Comparison of ENCODE assay signal across 21 cellular contexts in genomic region chr16:68197250-68197649, GRCh38. TPM values are rescaled to one million over a fixed set of nuclear protein-coding genes. Genes with fewer than 3 reads are reported as not detected.
DNase-seq lines count a peak whose midpoint lies in the region; ATAC-seq and TF ChIP-seq lines count a peak whose summit lies in the region.
"Had no signal": no experiment of that assay in that cellular context is flagged by ENCODE, and none has a peak within 500 bp of the region (broad histone marks: within the 10 kb centered on the region; RNA-seq: fewer than 3 reads in every experiment).

No MANE protein-coding gene starts in this region.

- H4K20me1 ChIP-seq in osteoblast (ENCODE audit: insufficient read depth, low read length), result peaks cover 2% of the 10 kb centered on the region
- no peaks in the 10 kb centered on the region for H4K20me1 ChIP-seq in OCI-LY7 (ENCODE audit: insufficient read depth, low read length)

- H3K4me3 ChIP-seq in epithelial cell of proximal tubule (ENCODE audit: low read depth, low read length) (no peak overlapping the region), osteoblast (ENCODE audit: insufficient read depth, low read length) (no peak overlapping the region), OCI-LY7 (ENCODE audit: low read depth, low read length, poor library complexity, severe bottlenecking) (no peak overlapping the region)
- H3K4me3 ChIP-seq: SJCRH30, stomach, upper lobe of left lung had no signal

- H2AFZ ChIP-seq in osteoblast (ENCODE audit: low read length) (no peak overlapping the region), OCI-LY7 (ENCODE audit: low read length) (no peak overlapping the region)

- BruUV-seq in OCI-LY7 (replicated peaks; lab: Mats Ljungman, UMichigan), result no TSS peak

- no peak for ATAC-seq in CD4-positive, alpha-beta T cell (ENCODE audit: poor library complexity)
- no peak for ATAC-seq in HG02973 (IDR thresholded peaks at IDR 0.05; ENCODE audit: unreplicated experiment)
- ATAC-seq: PC-3 had no signal

- DNase-seq in ELR (ENCODE audit: low read depth) (peak; percentile 54), M059J (ENCODE audit: low read depth) (peak; percentile 16), epithelial cell of proximal tubule (ENCODE audit: low read depth) (peak; percentile 53), osteoblast (ENCODE audit: insufficient read length, low spot score, missing footprints) (no peak), OCI-LY7 (ENCODE audit: low spot score) (no peak), NCI-H146 treated with DMSO at 0.1 percent for 48 hours (lab: John Stamatoyannopoulos, UW; ENCODE audit: unreplicated experiment) (no peak)
- no peak for DNase-seq in CD4-positive, alpha-beta T cell
- DNase-seq: activated CD4-positive, alpha-beta T cell treated with anti-CD3 and anti-CD28 coated beads, Interleukin-2, amount 10 ng/mL, durations not matched to agents 7 days and 5 days; activated effector memory CD4-positive, alpha-beta T cell treated with anti-CD3 and anti-CD28 coated beads, Interleukin-2, amount 50 U/mL, for 16 hours; amniotic stem cell; central memory CD4-positive, alpha-beta T cell; glutamatergic neuron; NCI-H1694; NCI-H774; PC-3; SJCRH30; stimulated activated CD4-positive, alpha-beta T cell treated with anti-CD3 and anti-CD28 coated beads, Interleukin-12 subunit alpha, Interleukin-12 subunit beta, amount 100 ng/mL, for 4 hours; stomach; upper lobe of left lung had no signal

- no peak overlapping the region for H3K27ac Mint-ChIP-seq in CD4-positive, alpha-beta T cell
- H3K27ac Mint-ChIP-seq: activated CD4-positive, alpha-beta T cell treated with anti-CD3 and anti-CD28 coated beads, Interleukin-2, amount 10 ng/mL, durations not matched to agents 7 days and 5 days had no signal

- H3K4me2 ChIP-seq in osteoblast (ENCODE audit: insufficient read depth, low read length) (no peak overlapping the region), OCI-LY7 (ENCODE audit: low read length) (no peak overlapping the region)

- intact Hi-C loops in CD4-positive, alpha-beta T cell (cut with DNase I, micrococcal nuclease), result no loop called here
- intact Hi-C loops in OCI-LY7 (cut with micrococcal nuclease; ENCODE audit: unreplicated experiment), result no loop called here

- H3K9me2 ChIP-seq in OCI-LY7 (ENCODE audit: insufficient read depth, low read length), result no peaks in the 10 kb centered on the region

- no peaks in the 10 kb centered on the region for H3K27me3 Mint-ChIP-seq in CD4-positive, alpha-beta T cell
- H3K27me3 Mint-ChIP-seq: activated CD4-positive, alpha-beta T cell treated with anti-CD3 and anti-CD28 coated beads, Interleukin-2, amount 10 ng/mL, durations not matched to agents 7 days and 5 days had no signal

- H3K36me3 Mint-ChIP-seq in CD4-positive, alpha-beta T cell (ENCODE audit: low read depth), result peaks cover 51% of the 10 kb centered on the region

- H3K79me2 ChIP-seq in osteoblast (ENCODE audit: insufficient read depth, low read length), result no peaks in the 10 kb centered on the region
- no peaks in the 10 kb centered on the region for H3K79me2 ChIP-seq in OCI-LY7 (ENCODE audit: insufficient read depth, low read depth, low read length)

- H3K9me3 ChIP-seq in osteoblast (ENCODE audit: low read depth, low read length) (no peaks in the 10 kb centered on the region), OCI-LY7 (ENCODE audit: low read length) (no peaks in the 10 kb centered on the region)
- H3K9me3 ChIP-seq in CD4-positive, alpha-beta T cell (ENCODE audit: control insufficient read depth, low read length), result no peaks in the 10 kb centered on the region
- H3K9me3 ChIP-seq: SJCRH30, stomach, upper lobe of left lung had no signal

- H3K4me1 Mint-ChIP-seq in CD4-positive, alpha-beta T cell (ENCODE audit: low read depth), result peaks cover 22% of the 10 kb centered on the region

- H3K9me3 Mint-ChIP-seq in CD4-positive, alpha-beta T cell, result no peaks in the 10 kb centered on the region
- H3K9me3 Mint-ChIP-seq: activated CD4-positive, alpha-beta T cell treated with anti-CD3 and anti-CD28 coated beads, Interleukin-2, amount 10 ng/mL, durations not matched to agents 7 days and 5 days had no signal

- CTCF ChIA-PET in CD4-positive, alpha-beta T cell (lab: Charles Lee), result interaction anchor here (0.7 kb wide), 1 partner anchor 104 kb away, joined by 3 read pairs; no protein-coding TSS in a partner anchor
- CTCF ChIA-PET in OCI-LY7 (lab: Charles Lee; ENCODE audit: unreplicated experiment), result no interaction called here

- POLR2A ChIA-PET in CD4-positive, alpha-beta T cell (lab: Charles Lee), result no interaction called here
- POLR2A ChIA-PET in OCI-LY7 (lab: Charles Lee), result no interaction called here

- H3K4me3 Mint-ChIP-seq in CD4-positive, alpha-beta T cell, result no peak overlapping the region
- H3K4me3 Mint-ChIP-seq: activated CD4-positive, alpha-beta T cell treated with anti-CD3 and anti-CD28 coated beads, Interleukin-2, amount 10 ng/mL, durations not matched to agents 7 days and 5 days had no signal

- TF ChIP-seq CTCF in epithelial cell of proximal tubule (conservative IDR thresholded peaks at IDR 0.05; ENCODE audit: low read depth, low read length) (no peak), osteoblast (IDR thresholded peaks at IDR 0.05; ENCODE audit: extremely low read depth, low read depth, low read length) (no peak), OCI-LY7 (conservative IDR thresholded peaks at IDR 0.05; ENCODE audit: low read length) (no peak)
- TF ChIP-seq CTCF in CD4-positive, alpha-beta T cell (IDR thresholded peaks at IDR 0.05), result no peak

- H3K27ac ChIP-seq in osteoblast (ENCODE audit: low read depth, low read length) (peak overlapping the region; percentile 48), OCI-LY7 (ENCODE audit: low read depth, low read length, poor library complexity, severe bottlenecking) (no peak overlapping the region)
- H3K27ac ChIP-seq in CD4-positive, alpha-beta T cell (ENCODE audit: low read depth, low read length), result no peak overlapping the region
- H3K27ac ChIP-seq: SJCRH30, stomach, upper lobe of left lung had no signal

- peaks cover 13% of the 10 kb centered on the region for H3K4me1 ChIP-seq in osteoblast (ENCODE audit: insufficient read depth, low read length)
- H3K4me1 ChIP-seq in OCI-LY7 (ENCODE audit: insufficient read depth, low read length, poor library complexity, severe bottlenecking), result no peaks in the 10 kb centered on the region
- H3K4me1 ChIP-seq: SJCRH30, upper lobe of left lung had no signal

- H3K36me3 ChIP-seq in osteoblast (ENCODE audit: insufficient read depth, low read length) (peaks cover 2% of the 10 kb centered on the region), OCI-LY7 (ENCODE audit: insufficient read depth, low read length) (peaks cover 36% of the 10 kb centered on the region)

- no peaks in the 10 kb centered on the region for H3K27me3 ChIP-seq in osteoblast (ENCODE audit: insufficient read depth, low read length)
- H3K27me3 ChIP-seq in CD4-positive, alpha-beta T cell (ENCODE audit: control insufficient read depth, insufficient read depth, low read length), result no peaks in the 10 kb centered on the region
- H3K27me3 ChIP-seq: SJCRH30, stomach, upper lobe of left lung had no signal

RNA-seq across cellular contexts. Expression of gene ESRP2, which starts 38.7 kb away (rescaled TPM):
- total RNA-seq in M059J (2014; rRNA removed; shearing (Covaris generic)), result not detected in 2 replicates
- total RNA-seq in epithelial cell of proximal tubule, result 25.5 and 26.7 TPM in 2 replicates
- total RNA-seq in osteoblast, result under 0.01 TPM in 1 of 2 replicates, not detected in the other
- total RNA-seq in CD4-positive, alpha-beta T cell, result not detected
- total RNA-seq in OCI-LY7 (2014; rRNA removed; shearing (Covaris generic)), result 0.08 TPM in 1 of 2 replicates, not detected in the other
- total RNA-seq in OCI-LY7 (2022), result not detected in 2 replicates
- total RNA-seq: T-helper 1 cell treated with Interleukin-12 subunit alpha and Interleukin-12 subunit beta and Interleukin-4 antibody, amounts not matched to agents 30 ng/mL and 1 ng/mL, for 36 hours had no signal

RNA-seq across cellular contexts. Expression of gene PLA2G15, which starts 47.9 kb away (rescaled TPM):
- 26.2 and 36.6 TPM in 2 replicates for total RNA-seq in M059J (2014; rRNA removed; shearing (Covaris generic))
- total RNA-seq in epithelial cell of proximal tubule, result 17.1 and 18.7 TPM in 2 replicates
- total RNA-seq in osteoblast, result 30.8 and 30.9 TPM in 2 replicates
- 1 to 10 TPM; 4.3 to 4.7 TPM for total RNA-seq in CD4-positive, alpha-beta T cell
- total RNA-seq in OCI-LY7 (2014; rRNA removed; shearing (Covaris generic)), result 38.9 and 46.2 TPM in 2 replicates
- 27.5 and 36.8 TPM in 2 replicates for total RNA-seq in OCI-LY7 (2022)

Comparison
In these comparisons a context has a peak if more than half of its experiments do, and no peak if none do; other contexts are left out.
1. DNase-seq: peak in ELR (single experiment), M059J (single experiment) and epithelial cell of proximal tubule (single experiment); none in osteoblast (single experiment), CD4-positive, alpha-beta T cell (0 of 10), OCI-LY7 (single experiment) and NCI-H146 treated with DMSO at 0.1 percent for 48 hours (single experiment).
2. RNA of gene ESRP2, which starts 38.7 kb away (total RNA-seq): 25.5 to 26.7 TPM in epithelial cell of proximal tubule; not detected in CD4-positive, alpha-beta T cell, 0.08 TPM in OCI-LY7, not detected in M059J and under 0.01 TPM in osteoblast; every median in the first group is over 10 times any median in the second.